In genomic region chr6:47405273-47405672, GRCh38 we compare ENCODE assay signal across 24 cellular contexts.
DNase-seq lines count a peak whose midpoint lies in the region; FAIRE-seq lines count a peak whose summit lies in the region.
"Had no signal": no experiment of that assay in that cellular context is flagged by ENCODE, and none has a peak within 500 bp of the region (broad histone marks: within the 10 kb centered on the region; RNA-seq: fewer than 3 reads in every experiment).

No MANE protein-coding gene starts in this region.

- H3K27ac ChIP-seq in epithelial cell of prostate (peak overlapping the region; percentile 50), small intestine (ENCODE audit: low read depth in 1 of 2, low read length in 1 of 2) (peak overlapping the region; percentile 60 to 62)
- H3K27ac ChIP-seq: HL-60, parathyroid adenoma, SJSA1, upper lobe of right lung, WERI-Rb-1 had no signal

- no peaks in the 10 kb centered on the region for H3K9me3 ChIP-seq in small intestine (ENCODE audit: control insufficient read depth, low read depth)
- H3K9me3 ChIP-seq: SJSA1, upper lobe of right lung had no signal

- H3K27me3 ChIP-seq in small intestine (ENCODE audit: control insufficient read depth in 2 of 2, insufficient read depth in 2 of 2, low read length in 2 of 2): no peaks in the 10 kb centered on the region
- H3K27me3 ChIP-seq: SJSA1, upper lobe of right lung had no signal

- no peak for FAIRE-seq in small intestine (lab: Jason Lieb, UNC)
- FAIRE-seq: A204.1, GM12892 had no signal

- no peaks in the 10 kb centered on the region for H3K36me3 ChIP-seq in small intestine (ENCODE audit: control insufficient read depth in 2 of 2, insufficient read depth in 2 of 2, low read length in 2 of 2)
- H3K36me3 ChIP-seq: SJSA1, upper lobe of right lung, WERI-Rb-1 had no signal

- DNase-seq in NCI-H1092 treated with DMSO at 0.1 percent for 48 hours (lab: John Stamatoyannopoulos, UW): peak; percentile 9
- DNase-seq in NCI-H1092 (lab: John Stamatoyannopoulos, UW): no peak
- peak; percentile 53 for DNase-seq in NCI-H2029 treated with DMSO at 0.1 percent for 48 hours (lab: John Stamatoyannopoulos, UW)
- DNase-seq in epithelial cell of prostate (ENCODE audit: low read depth, low spot score): no peak
- DNase-seq in small intestine: peak; percentile 63
- no peak for DNase-seq in stimulated activated CD4-positive, alpha-beta T cell treated with anti-CD3 and anti-CD28 coated beads, Interleukin-1b, Interleukin-23, amount 100 ng/mL, for 48 hours
- DNase-seq in NCI-H524 (lab: John Stamatoyannopoulos, UW): no peak
- DNase-seq in putamen (ENCODE audit: low spot score): no peak
- DNase-seq: activated CD4-positive, alpha-beta T cell treated with anti-CD3 and anti-CD28 coated beads, Interleukin-2, amount 50 U/mL, for 4 hours; activated naive CD4-positive, alpha-beta T cell; cerebellar nuclear complex; head of caudate nucleus; mammary epithelial cell; natural killer cell; NCI-H2081; NCI-H524 treated with DMSO at 0.1 percent for 48 hours; T-helper 17 cell; upper lobe of right lung had no signal

- no peak overlapping the region for H3K4me3 ChIP-seq in small intestine (ENCODE audit: low read depth in 1 of 2, low read length in 2 of 2)
- H3K4me3 ChIP-seq: SJSA1, upper lobe of right lung had no signal

- WGBS in small intestine, 3 donors: 18 to 48% (median 29%) methylated on average over 5 of the region's 5 CpGs

- peaks cover 3 to 13% of the 10 kb centered on the region in 2 donors for H3K4me1 ChIP-seq in small intestine (ENCODE audit: control insufficient read depth in 2 of 2, insufficient read depth in 1 of 2, low read depth in 1 of 2, low read length in 1 of 2)
- H3K4me1 ChIP-seq: SJSA1 had no signal

Comparison
In these comparisons a context has a peak if more than half of its experiments do, and no peak if none do; other contexts are left out.
1. DNase-seq: peak in NCI-H1092 treated with DMSO at 0.1 percent for 48 hours (single experiment), NCI-H2029 treated with DMSO at 0.1 percent for 48 hours (single experiment) and small intestine (single experiment); none in NCI-H1092 (single experiment), epithelial cell of prostate (single experiment), stimulated activated CD4-positive, alpha-beta T cell treated with anti-CD3 and anti-CD28 coated beads, Interleukin-1b, Interleukin-23, amount 100 ng/mL, for 48 hours (single experiment), NCI-H524 (0 of 2) and putamen (single experiment).